23 cellular contexts compared by ENCODE assay signal in genomic region chr3:14660942-14661341, GRCh38. TPM values are rescaled to one million over a fixed set of nuclear protein-coding genes. Genes with fewer than 3 reads are reported as not detected.
A peak's percentile ranks its signal among the peaks of the same experiment; 100 is the strongest.
DNase-seq lines count a peak whose midpoint lies in the region; ATAC-seq and TF ChIP-seq lines count a peak whose summit lies in the region.
"Had no signal": no experiment of that assay in that cellular context is flagged by ENCODE, and none has a peak within 500 bp of the region (broad histone marks: within the 10 kb centered on the region; RNA-seq: fewer than 3 reads in every experiment).

No MANE protein-coding gene starts in this region.

- peaks cover 20% of the 10 kb centered on the region for H3K4me1 Mint-ChIP-seq in activated CD4-positive, alpha-beta memory T cell treated with anti-CD3 and anti-CD28 coated beads for 36 hours (ENCODE audit: low read depth)
- peaks cover 12% of the 10 kb centered on the region for H3K4me1 Mint-ChIP-seq in activated CD4-positive, alpha-beta memory T cell treated with anti-CD3 and anti-CD28 coated beads, Interleukin-2, amount 10 ng/mL, durations not matched to agents 7 days and 5 days
- H3K4me1 Mint-ChIP-seq in stimulated activated naive CD8-positive, alpha-beta T cell treated with anti-CD3 and anti-CD28 coated beads, Interleukin-15, Interleukin-2, amounts not matched to agents 100 ng/mL and 50 ng/mL, for 24 hours (ENCODE audit: low read depth) = peaks cover 25% of the 10 kb centered on the region
- peaks cover 5% of the 10 kb centered on the region for H3K4me1 Mint-ChIP-seq in endothelial cell (ENCODE audit: unreplicated experiment)
- H3K4me1 Mint-ChIP-seq: H9 had no signal

- CTCF ChIA-PET in activated CD4-positive, alpha-beta memory T cell treated with anti-CD3 and anti-CD28 coated beads for 36 hours (lab: Charles Lee) = interaction anchor here (0.6 to 0.9 kb wide), 2 partner anchors 10 to 25 kb away, joined by 3 read pairs; partner anchors contain the start of gene CCDC174
- CTCF ChIA-PET in activated CD4-positive, alpha-beta memory T cell treated with anti-CD3 and anti-CD28 coated beads, Interleukin-2, amount 10 ng/mL, durations not matched to agents 7 days and 5 days (lab: Charles Lee) = interaction anchor here (1.6 to 2.1 kb wide), 2 partner anchors 9 to 12 kb away, joined by 5 to 8 read pairs; no protein-coding TSS in a partner anchor

- intact Hi-C loops in activated CD4-positive, alpha-beta memory T cell treated with anti-CD3 and anti-CD28 coated beads for 36 hours (cut with micrococcal nuclease) = no loop called here

- no peak for ATAC-seq in stimulated activated naive CD8-positive, alpha-beta T cell treated with anti-CD3 and anti-CD28 coated beads, Interleukin-15, Interleukin-2, amounts not matched to agents 100 U/mL and 50 U/mL, for 24 hours
- ATAC-seq: GM12878, HepG2 had no signal

- H3K36me3 Mint-ChIP-seq in activated CD4-positive, alpha-beta memory T cell treated with anti-CD3 and anti-CD28 coated beads for 36 hours = peaks cover 62% of the 10 kb centered on the region
- H3K36me3 Mint-ChIP-seq in activated CD4-positive, alpha-beta memory T cell treated with anti-CD3 and anti-CD28 coated beads, Interleukin-2, amount 10 ng/mL, durations not matched to agents 7 days and 5 days (ENCODE audit: low read depth) = peaks cover 81% of the 10 kb centered on the region
- peaks cover 88% of the 10 kb centered on the region for H3K36me3 Mint-ChIP-seq in stimulated activated naive CD8-positive, alpha-beta T cell treated with anti-CD3 and anti-CD28 coated beads, Interleukin-15, Interleukin-2, amounts not matched to agents 100 ng/mL and 50 ng/mL, for 24 hours (ENCODE audit: low read depth)
- H3K36me3 Mint-ChIP-seq in endothelial cell (ENCODE audit: low read depth, unreplicated experiment) = peaks cover 50% of the 10 kb centered on the region

- no peaks in the 10 kb centered on the region for H3K9me3 Mint-ChIP-seq in activated CD4-positive, alpha-beta memory T cell treated with anti-CD3 and anti-CD28 coated beads for 36 hours
- no peaks in the 10 kb centered on the region for H3K9me3 Mint-ChIP-seq in activated CD4-positive, alpha-beta memory T cell treated with anti-CD3 and anti-CD28 coated beads, Interleukin-2, amount 10 ng/mL, durations not matched to agents 7 days and 5 days
- H3K9me3 Mint-ChIP-seq in stimulated activated naive CD8-positive, alpha-beta T cell treated with anti-CD3 and anti-CD28 coated beads, Interleukin-15, Interleukin-2, amounts not matched to agents 100 ng/mL and 50 ng/mL, for 24 hours = no peaks in the 10 kb centered on the region
- no peaks in the 10 kb centered on the region for H3K9me3 Mint-ChIP-seq in endothelial cell (ENCODE audit: unreplicated experiment)
- H3K9me3 Mint-ChIP-seq: CD4-positive, alpha-beta memory T cell; H9 had no signal

- POLR2A ChIA-PET in activated CD4-positive, alpha-beta memory T cell treated with anti-CD3 and anti-CD28 coated beads for 36 hours (lab: Charles Lee) = interaction anchor here (1.1 to 1.5 kb wide), 2 partner anchors 9 to 11 kb away, joined by 3 to 8 read pairs; partner anchors contain the start of gene CCDC174
- POLR2A ChIA-PET in activated CD4-positive, alpha-beta memory T cell treated with anti-CD3 and anti-CD28 coated beads, Interleukin-2, amount 10 ng/mL, durations not matched to agents 7 days and 5 days (lab: Charles Lee) = interaction anchor here (5.9 kb wide), 1 partner anchor 9 kb away, joined by 32 read pairs; the partner anchor contains the start of gene CCDC174

- peak overlapping the region; percentile 71 for H3K27ac Mint-ChIP-seq in activated CD4-positive, alpha-beta memory T cell treated with anti-CD3 and anti-CD28 coated beads for 36 hours
- no peak overlapping the region for H3K27ac Mint-ChIP-seq in activated CD4-positive, alpha-beta memory T cell treated with anti-CD3 and anti-CD28 coated beads, Interleukin-2, amount 10 ng/mL, durations not matched to agents 7 days and 5 days
- peak overlapping the region; percentile 86 for H3K27ac Mint-ChIP-seq in stimulated activated naive CD8-positive, alpha-beta T cell treated with anti-CD3 and anti-CD28 coated beads, Interleukin-15, Interleukin-2, amounts not matched to agents 100 ng/mL and 50 ng/mL, for 24 hours
- H3K27ac Mint-ChIP-seq in endothelial cell (ENCODE audit: unreplicated experiment) = no peak overlapping the region
- H3K27ac Mint-ChIP-seq: H9 had no signal

- no peak for TF ChIP-seq CTCF in endothelial cell (IDR thresholded peaks at IDR 0.05; ENCODE audit: unreplicated experiment)

- DNase-seq in activated CD4-positive, alpha-beta memory T cell treated with anti-CD3 and anti-CD28 coated beads for 36 hours = no peak
- DNase-seq in activated CD4-positive, alpha-beta memory T cell treated with anti-CD3 and anti-CD28 coated beads, Interleukin-2, amount 10 ng/mL, durations not matched to agents 7 days and 5 days = no peak
- DNase-seq in stimulated activated naive CD8-positive, alpha-beta T cell treated with anti-CD3 and anti-CD28 coated beads, Interleukin-15, Interleukin-2, amounts not matched to agents 100 U/mL and 50 U/mL, for 24 hours = no peak
- DNase-seq in endothelial cell (ENCODE audit: low spot score) (no peak), foreskin melanocyte (no peak)
- no peak for DNase-seq in activated CD8-positive, alpha-beta memory T cell treated with anti-CD3 and anti-CD28 coated beads, Interleukin-2, amount 50 U/mL, for 4 hours
- DNase-seq: 8988T; CD4-positive, alpha-beta memory T cell; DND-41; GM23248; H9; KBM-7; MM.1S; NCI-H1048; NCI-H1417 treated with DMSO at 0.1 percent for 48 hours; NCI-H187; NCI-H446; NCI-H526; OCI-M1 had no signal

- no peaks in the 10 kb centered on the region for H3K27me3 Mint-ChIP-seq in activated CD4-positive, alpha-beta memory T cell treated with anti-CD3 and anti-CD28 coated beads for 36 hours
- H3K27me3 Mint-ChIP-seq in activated CD4-positive, alpha-beta memory T cell treated with anti-CD3 and anti-CD28 coated beads, Interleukin-2, amount 10 ng/mL, durations not matched to agents 7 days and 5 days = no peaks in the 10 kb centered on the region
- no peaks in the 10 kb centered on the region for H3K27me3 Mint-ChIP-seq in stimulated activated naive CD8-positive, alpha-beta T cell treated with anti-CD3 and anti-CD28 coated beads, Interleukin-15, Interleukin-2, amounts not matched to agents 100 ng/mL and 50 ng/mL, for 24 hours
- no peaks in the 10 kb centered on the region for H3K27me3 Mint-ChIP-seq in endothelial cell (ENCODE audit: unreplicated experiment)
- H3K27me3 Mint-ChIP-seq: CD4-positive, alpha-beta memory T cell had no signal

- no peak overlapping the region for H3K4me3 Mint-ChIP-seq in activated CD4-positive, alpha-beta memory T cell treated with anti-CD3 and anti-CD28 coated beads for 36 hours
- no peak overlapping the region for H3K4me3 Mint-ChIP-seq in activated CD4-positive, alpha-beta memory T cell treated with anti-CD3 and anti-CD28 coated beads, Interleukin-2, amount 10 ng/mL, durations not matched to agents 7 days and 5 days
- no peak overlapping the region for H3K4me3 Mint-ChIP-seq in stimulated activated naive CD8-positive, alpha-beta T cell treated with anti-CD3 and anti-CD28 coated beads, Interleukin-15, Interleukin-2, amounts not matched to agents 100 ng/mL and 50 ng/mL, for 24 hours
- H3K4me3 Mint-ChIP-seq in endothelial cell (ENCODE audit: unreplicated experiment) = peak overlapping the region; percentile 71
- H3K4me3 Mint-ChIP-seq: CD4-positive, alpha-beta memory T cell; H9 had no signal

RNA-seq across cellular contexts. Expression of gene CCDC174, which starts 9.4 kb away (rescaled TPM):
- total RNA-seq in activated CD4-positive, alpha-beta memory T cell treated with anti-CD3 and anti-CD28 coated beads for 36 hours = 10 to 100 TPM; 16.6 to 18.6 TPM
- total RNA-seq in activated CD4-positive, alpha-beta memory T cell treated with anti-CD3 and anti-CD28 coated beads, Interleukin-2, amount 10 ng/mL, durations not matched to agents 7 days and 5 days = 10 to 100 TPM; 25.1 to 27.4 TPM
- 22.9 TPM for total RNA-seq in endothelial cell (ENCODE audit: unreplicated experiment)

RNA-seq across cellular contexts. Expression of gene C3orf20, which starts 14.0 kb away (rescaled TPM):
- total RNA-seq in activated CD4-positive, alpha-beta memory T cell treated with anti-CD3 and anti-CD28 coated beads for 36 hours = under 1 TPM; 0.07 to 0.12 TPM
- total RNA-seq in activated CD4-positive, alpha-beta memory T cell treated with anti-CD3 and anti-CD28 coated beads, Interleukin-2, amount 10 ng/mL, durations not matched to agents 7 days and 5 days = under 1 TPM in 1 of 2 experiments, not detected in 1; 0.23 TPM
- total RNA-seq in endothelial cell (ENCODE audit: unreplicated experiment) = 0.13 TPM
- total RNA-seq: GM23248, H9, HT-29 had no signal

Comparison
In these comparisons a context has a peak if more than half of its experiments do, and no peak if none do; other contexts are left out.
1. H3K27ac Mint-ChIP-seq: peak in activated CD4-positive, alpha-beta memory T cell treated with anti-CD3 and anti-CD28 coated beads for 36 hours (single experiment) and stimulated activated naive CD8-positive, alpha-beta T cell treated with anti-CD3 and anti-CD28 coated beads, Interleukin-15, Interleukin-2, amounts not matched to agents 100 ng/mL and 50 ng/mL, for 24 hours (single experiment); none in activated CD4-positive, alpha-beta memory T cell treated with anti-CD3 and anti-CD28 coated beads, Interleukin-2, amount 10 ng/mL, durations not matched to agents 7 days and 5 days (single experiment) and endothelial cell (single experiment).